Comparison of ENCODE assay signal across 1 cellular context in genomic region chr15:51450001-51450400, GRCh38.
TF ChIP-seq lines count a peak whose summit lies in the region.

No MANE protein-coding gene starts in this region.

TF ChIP-seq in HepG2, 621 proteins besides CTCF, POLR2A, EP300 and RAD21 (continued from another document):
- TF ChIP-seq CEBPZ (IDR thresholded peaks at IDR 0.05; ENCODE audit: low read length) (no peak), NFE2L2 (IDR thresholded peaks at IDR 0.05; ENCODE audit: low read length) (peak; percentile 59; the same call in 1 of the 2 replicates), HNRNPK (IDR thresholded peaks at IDR 0.05; ENCODE audit: low read depth, low read length, poor library complexity, severe bottlenecking) (no peak), KLF16 (CRISPR knock-in tag; IDR thresholded peaks at IDR 0.05) (no peak), FOXP1 (IDR thresholded peaks at IDR 0.05) (no peak), FOXP1 (CRISPR knock-in tag; IDR thresholded peaks at IDR 0.05) (no peak)
